ENCODE assay signal across 31 cellular contexts in genomic region chr11:132264616-132265015, GRCh38.
"Had no signal": no experiment of that assay in that cellular context is flagged by ENCODE, and none has a peak within 500 bp of the region (broad histone marks: within the 10 kb centered on the region; RNA-seq: fewer than 3 reads in every experiment).

No MANE protein-coding gene starts in this region.

- DNase-seq: activated B cell treated with CpG ODN at 0.5 μM for 24 hours; activated CD4-positive, alpha-beta memory T cell treated with anti-CD3 and anti-CD28 coated beads for 36 hours; activated CD4-positive, alpha-beta T cell treated with anti-CD3 and anti-CD28 coated beads for 4 hours; activated CD4-positive, alpha-beta T cell treated with anti-CD3 and anti-CD28 coated beads, Interleukin-2, amount 50 U/mL, for 1 hour; activated CD4-positive, CD25-positive, alpha-beta regulatory T cell treated with anti-CD3 and anti-CD28 coated beads, Interleukin-2, amount 50 U/mL, for 72 hours; activated CD8-positive, alpha-beta memory T cell treated with anti-CD3 and anti-CD28 coated beads, Interleukin-2, amount 50 U/mL, for 4 hours; activated effector memory CD4-positive, alpha-beta T cell treated with Interleukin-2 at 50 U/mL for 16 hours; activated naive CD4-positive, alpha-beta T cell treated with anti-CD3 and anti-CD28 coated beads, Interleukin-2, amount 50 U/mL, for 16 hours; activated naive CD8-positive, alpha-beta T cell treated with anti-CD3 and anti-CD28 coated beads for 36 hours; activated T-cell treated with anti-CD3 and anti-CD28 coated beads for 4 hours; activated T-cell treated with anti-CD3 and anti-CD28 coated beads, Interleukin-2, amount 50 U/mL, for 48 hours; amniotic stem cell; aorta; brain microvascular endothelial cell; central memory CD4-positive, alpha-beta T cell; MM.1S; MV-4-11; NCI-H1105; NCI-H1417 treated with DMSO at 0.1 percent for 48 hours; NCI-H1930; NCI-H2081 treated with DMSO at 0.1 percent for 48 hours; NCI-H226; NCI-H446 treated with DMSO at 0.1 percent for 48 hours; NCI-H524; Right ventricle myocardium superior; SW 1271; T-helper 1 cell; T-helper 2 cell; T-helper 9 cell had no signal

- H3K27ac ChIP-seq: brain microvascular endothelial cell, KMS-11, VCaP had no signal

- H3K9ac ChIP-seq: KMS-11 had no signal

- H3K36me3 ChIP-seq: brain microvascular endothelial cell had no signal

- H3K4me2 ChIP-seq: KMS-11 had no signal

- H3K27me3 ChIP-seq: brain microvascular endothelial cell had no signal
